Comparison of ENCODE assay signal across 8 cellular contexts in the genomic region with DNA sequence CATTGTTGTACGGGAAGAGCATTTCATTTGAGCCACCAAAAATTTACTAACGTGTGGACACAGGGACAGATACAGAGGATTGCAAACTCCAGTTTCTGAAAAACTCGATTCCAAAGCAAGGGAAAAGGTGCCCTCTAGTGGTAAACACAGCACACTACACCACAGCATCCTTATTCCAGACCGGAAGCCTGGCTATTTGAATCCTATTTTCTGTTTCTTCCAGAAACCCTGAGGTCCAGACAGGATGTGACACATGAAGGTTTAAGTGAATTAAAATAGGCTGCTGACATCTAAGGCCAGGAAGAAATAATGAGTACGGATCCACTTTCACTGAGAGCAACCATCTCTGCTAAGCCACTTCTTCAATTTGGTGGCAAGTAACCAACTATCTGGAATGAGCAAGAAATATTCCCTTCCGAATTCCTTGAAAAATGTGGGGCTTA. TPM values are rescaled to one million over a fixed set of nuclear protein-coding genes. Genes with fewer than 3 reads are reported as not detected.
DNase-seq lines count a peak whose midpoint lies in the region; ATAC-seq and TF ChIP-seq lines count a peak whose summit lies in the region.

No MANE protein-coding gene starts in this region.

- no peak overlapping the region for H3K4me2 ChIP-seq in Karpas-422 (ENCODE audit: low read depth, low read length, poor library complexity, severe bottlenecking)

- H4K20me1 ChIP-seq in Karpas-422 (ENCODE audit: insufficient read depth, low read depth, low read length): no peaks in the 10 kb centered on the region

- H3K27ac ChIP-seq in Karpas-422 (ENCODE audit: low read length): no peak overlapping the region
- H3K27ac ChIP-seq in sigmoid colon: no peak overlapping the region

- no peaks in the 10 kb centered on the region for H3K36me3 Mint-ChIP-seq in activated T-cell treated with anti-CD3 and anti-CD28 coated beads, Interleukin-2, amount 50 U/mL, for 24 hours (ENCODE audit: low read depth)

- H3K36me3 ChIP-seq in Karpas-422 (ENCODE audit: insufficient read depth, low read length) (no peaks in the 10 kb centered on the region), sigmoid colon (no peaks in the 10 kb centered on the region)

- H3K27me3 Mint-ChIP-seq in activated T-cell treated with anti-CD3 and anti-CD28 coated beads, Interleukin-2, amount 50 U/mL, for 24 hours: peaks cover 26% of the 10 kb centered on the region

- ATAC-seq in HG02981 (IDR thresholded peaks at IDR 0.05; ENCODE audit: unreplicated experiment): no peak

- H3K4me3 Mint-ChIP-seq in activated T-cell treated with anti-CD3 and anti-CD28 coated beads, Interleukin-2, amount 50 U/mL, for 24 hours: no peak overlapping the region

- intact Hi-C loops in sigmoid colon (cut with DNase I): loop anchor here (1.0 to 5.0 kb wide), 2 partner anchors 79 to 515 kb away; partner anchors contain the start of gene MYLIP

- H3K9me2 ChIP-seq in Karpas-422 (replicated peaks; ENCODE audit: insufficient read depth, low read length): no peaks in the 10 kb centered on the region

- no peak for TF ChIP-seq EP300 in sigmoid colon (IDR thresholded peaks at IDR 0.05)

- no peak overlapping the region for H3K9ac ChIP-seq in Karpas-422 (ENCODE audit: low read length)

- H3K4me3 ChIP-seq in Karpas-422 (ENCODE audit: low read length): no peak overlapping the region
- H3K4me3 ChIP-seq in astrocyte of the cerebellum (ENCODE audit: low read depth, low read length): no peak overlapping the region
- H3K4me3 ChIP-seq in sigmoid colon: no peak overlapping the region

- peaks cover 3% of the 10 kb centered on the region for H3K4me1 Mint-ChIP-seq in activated T-cell treated with anti-CD3 and anti-CD28 coated beads, Interleukin-2, amount 50 U/mL, for 24 hours (ENCODE audit: low read depth)

- TF ChIP-seq CTCF in astrocyte of the cerebellum (IDR thresholded peaks at IDR 0.05; ENCODE audit: low read depth, low read length, missing control alignments): peak; percentile 94
- peak; percentile 71 to 97 (median 94) for TF ChIP-seq CTCF in sigmoid colon (IDR thresholded peaks at IDR 0.05)

- DNase-seq in activated T-cell treated with anti-CD3 and anti-CD28 coated beads for 1 hour (ENCODE audit: low read depth) (peak; percentile 4), Karpas-422 (peak; percentile 82), SHP77 (lab: John Stamatoyannopoulos, UW) (peak; percentile 48), astrocyte of the cerebellum (ENCODE audit: low read depth) (peak; percentile 78), hepatic stellate cell (ENCODE audit: low spot score) (peak; percentile 79), sigmoid colon (no peak)
- DNase-seq in activated T-cell treated with anti-CD3 and anti-CD28 coated beads, Interleukin-2, amount 50 U/mL, for 24 hours: no peak

- H3K9me3 ChIP-seq in Karpas-422 (ENCODE audit: low read length) (no peaks in the 10 kb centered on the region), sigmoid colon (no peaks in the 10 kb centered on the region)

- H3K27me3 ChIP-seq in Karpas-422 (ENCODE audit: low read length): no peaks in the 10 kb centered on the region
- no peaks in the 10 kb centered on the region for H3K27me3 ChIP-seq in sigmoid colon

- H2AFZ ChIP-seq in Karpas-422 (ENCODE audit: low read length): no peak overlapping the region

- H3K79me2 ChIP-seq in Karpas-422 (ENCODE audit: low read length): no peaks in the 10 kb centered on the region

- H3K27ac Mint-ChIP-seq in activated T-cell treated with anti-CD3 and anti-CD28 coated beads, Interleukin-2, amount 50 U/mL, for 24 hours: no peak overlapping the region

- WGBS in sigmoid colon, 2 donors: 6 to 8% methylated on average over 6 of the region's 6 CpGs

- H3K4me1 ChIP-seq in Karpas-422 (ENCODE audit: low read length): peaks cover 16% of the 10 kb centered on the region
- no peaks in the 10 kb centered on the region for H3K4me1 ChIP-seq in sigmoid colon

- in situ Hi-C loops in astrocyte of the cerebellum (cut with HindIII; ENCODE audit: low sequenced_read_pairs): no loop called here

- no peaks in the 10 kb centered on the region for H3K9me3 Mint-ChIP-seq in activated T-cell treated with anti-CD3 and anti-CD28 coated beads, Interleukin-2, amount 50 U/mL, for 24 hours

- no peak for TF ChIP-seq POLR2A in sigmoid colon (IDR thresholded peaks at IDR 0.05)

RNA-seq across cellular contexts. Expression of gene GMPR, which starts 31.8 kb away (rescaled TPM):
- not detected in 2 replicates for total RNA-seq in Karpas-422 (2014; rRNA removed; shearing (Covaris generic); ENCODE audit: low replicate concordance)
- total RNA-seq in sigmoid colon: 10 to 100 TPM; 15.0 to 26.5 (median 18.4) TPM
- polyA plus RNA-seq in sigmoid colon: 1 to 10 TPM; 2.8 to 7.7 (median 3.0) TPM

Comparison
In these comparisons a context has a peak if more than half of its experiments do, and no peak if none do; other contexts are left out.
1. DNase-seq: peak in activated T-cell treated with anti-CD3 and anti-CD28 coated beads for 1 hour (single experiment), Karpas-422 (single experiment), SHP77 (2 of 2), astrocyte of the cerebellum (single experiment) and hepatic stellate cell (single experiment); none in activated T-cell treated with anti-CD3 and anti-CD28 coated beads, Interleukin-2, amount 50 U/mL, for 24 hours (single experiment) and sigmoid colon (single experiment).
2. RNA of gene GMPR, which starts 31.8 kb away (total RNA-seq): 15.0 to 26.5 TPM in sigmoid colon; not detected in Karpas-422; every median in the first group is over 10 times any median in the second.